ENCODE assay signal across 14 cellular contexts in the genomic region with DNA sequence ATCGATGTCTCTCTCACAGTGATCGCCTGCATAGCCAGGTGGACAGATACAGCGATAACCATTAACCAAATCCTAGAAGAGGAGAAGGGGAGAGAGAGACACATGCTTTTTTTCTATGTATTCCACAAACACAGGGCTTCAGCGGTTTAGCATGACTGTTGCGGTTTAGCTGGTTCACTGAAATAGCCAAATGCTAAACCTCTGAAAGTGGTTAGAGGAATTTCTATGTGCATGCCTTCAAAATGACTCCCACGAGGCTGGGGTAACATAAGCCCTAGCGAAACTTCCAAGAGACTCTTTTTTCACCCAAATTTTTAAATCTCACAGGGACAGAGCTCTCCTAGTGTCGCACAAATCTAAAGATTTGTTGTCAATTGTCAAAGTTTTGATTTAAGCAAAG. TPM values are rescaled to one million over a fixed set of nuclear protein-coding genes. Genes with fewer than 3 reads are reported as not detected.
DNase-seq lines count a peak whose midpoint lies in the region; ATAC-seq and TF ChIP-seq lines count a peak whose summit lies in the region.
"Had no signal": no experiment of that assay in that cellular context is flagged by ENCODE, and none has a peak within 500 bp of the region (broad histone marks: within the 10 kb centered on the region; RNA-seq: fewer than 3 reads in every experiment).

No MANE protein-coding gene starts in this region.

- no peak for TF ChIP-seq EP300 in transverse colon (IDR thresholded peaks at IDR 0.05; ENCODE audit: low read depth)

- H3K4me2 ChIP-seq in GM23338: no peak overlapping the region; the same call in 1 of the 2 replicates

- H3K4me3 ChIP-seq in GM23338 (no peak overlapping the region), ascending aorta (no peak overlapping the region), transverse colon (no peak overlapping the region)

- H3K27ac Mint-ChIP-seq in GM23338: 0 out of 2 replicates have a peak overlapping the region, but pooled peaks have one; percentile 50
- H3K27ac Mint-ChIP-seq: activated naive CD4-positive, alpha-beta T cell treated with anti-CD3 and anti-CD28 coated beads, Interleukin-2, amount 50 U/mL, for 72 hours; memory B cell had no signal

- H2AFZ ChIP-seq in GM23338: no peak overlapping the region

- H3K4me1 ChIP-seq in GM23338 (ENCODE audit: insufficient read depth) (peaks cover 41% of the 10 kb centered on the region), ascending aorta (peaks cover 23 to 74% of the 10 kb centered on the region in 2 donors), transverse colon (peaks cover 0 to 29% (median 4%) of the 10 kb centered on the region in 4 donors)

- H3F3A ChIP-seq in GM23338 (replicated peaks; ENCODE audit: low read depth): no peaks in the 10 kb centered on the region

- H3K27ac ChIP-seq in GM23338 (ENCODE audit: low read depth) (peak overlapping the region; percentile 51), ascending aorta (peak overlapping the region; percentile 93 to 100), transverse colon (no peak overlapping the region)

- in situ Hi-C loops in transverse colon (cut with MboI; ENCODE audit: low pct_ligation_motif_present in 1 of 4, low pct_unique_long_range_greater_than_20kb in 1 of 4, low sequenced_read_pairs in 3 of 4): no loop called here

- H3K36me3 ChIP-seq in GM23338 (ENCODE audit: insufficient read depth) (peaks cover 48% of the 10 kb centered on the region), ascending aorta (peaks cover 59 to 91% of the 10 kb centered on the region in 2 donors), transverse colon (peaks cover 0 to 68% (median 34%) of the 10 kb centered on the region in 4 donors)

- no peaks in the 10 kb centered on the region for H3K9me2 ChIP-seq in GM23338 (ENCODE audit: insufficient read depth)

- peaks cover 13% of the 10 kb centered on the region for H3K27me3 Mint-ChIP-seq in GM23338 (ENCODE audit: insufficient read depth, low read depth, poor library complexity)

- H4K20me1 ChIP-seq in GM23338 (replicated peaks; ENCODE audit: insufficient read depth): peaks cover 16% of the 10 kb centered on the region

- peaks cover 12% of the 10 kb centered on the region for H3K79me2 ChIP-seq in GM23338 (replicated peaks; ENCODE audit: insufficient read depth)

- H3K36me3 Mint-ChIP-seq in GM23338 (ENCODE audit: low read depth): peaks cover 95% of the 10 kb centered on the region
- H3K36me3 Mint-ChIP-seq: activated naive CD4-positive, alpha-beta T cell treated with anti-CD3 and anti-CD28 coated beads, Interleukin-2, amount 50 U/mL, for 72 hours; memory B cell had no signal

- no peak for TF ChIP-seq CTCF in GM23338 (conservative IDR thresholded peaks at IDR 0.05; ENCODE audit: low read depth in 2 of 2)
- no peak for TF ChIP-seq CTCF in ascending aorta (IDR thresholded peaks at IDR 0.05)
- TF ChIP-seq CTCF in transverse colon (IDR thresholded peaks at IDR 0.05): no peak

- 77 to 78% methylated on average over 3 to 8 of the region's 8 CpGs for WGBS in transverse colon (ENCODE audit: low coverage in 1 of 2), 2 donors

- no peak for ATAC-seq in GM23338
- ATAC-seq: activated naive CD4-positive, alpha-beta T cell treated with anti-CD3 and anti-CD28 coated beads, Interleukin-2, amount 50 U/mL, for 72 hours; Panc1 had no signal

- H3K4me3 Mint-ChIP-seq in GM23338: no peak overlapping the region; the same call in 2 of the 3 replicates
- H3K4me3 Mint-ChIP-seq: memory B cell had no signal

- no peak for DNase-seq in GM23338 (ENCODE audit: low spot score)
- no peak for DNase-seq in ascending aorta (ENCODE audit: low spot score in 2 of 2)
- peak; percentile 73 for DNase-seq in kidney glomerular epithelial cell (lab: John Stamatoyannopoulos, UW)
- DNase-seq in transverse colon: peak; percentile 1
- no peak for DNase-seq in NCI-H128 (lab: John Stamatoyannopoulos, UW; ENCODE audit: unreplicated experiment)
- DNase-seq in NCI-H1436 (lab: John Stamatoyannopoulos, UW): no peak
- no peak for DNase-seq in NCI-H1105 treated with DMSO at 0.1 percent for 48 hours (lab: John Stamatoyannopoulos, UW)
- DNase-seq: DMS153; effector CD4-positive, alpha-beta T cell; hippocampal formation; T-helper 9 cell had no signal

- intact Hi-C loops in ascending aorta (cut with DNase I) (loop anchor here (10.0 kb wide), 1 partner anchor 434 kb away; a partner anchor contains a TSS), transverse colon (cut with DNase I; ENCODE audit: low total_unique reads) (no loop called here)

- no peaks in the 10 kb centered on the region for H3K9me3 Mint-ChIP-seq in GM23338
- H3K9me3 Mint-ChIP-seq: activated naive CD4-positive, alpha-beta T cell treated with anti-CD3 and anti-CD28 coated beads, Interleukin-2, amount 50 U/mL, for 72 hours; memory B cell had no signal

- H3K9me3 ChIP-seq in ascending aorta: no peaks in the 10 kb centered on the region
- H3K9me3 ChIP-seq in transverse colon: no peaks in the 10 kb centered on the region

- TF ChIP-seq POLR2A in transverse colon (IDR thresholded peaks at IDR 0.05): no peak

- peaks cover 60% of the 10 kb centered on the region for H3K4me1 Mint-ChIP-seq in GM23338
- H3K4me1 Mint-ChIP-seq: memory B cell had no signal

- H3K27me3 ChIP-seq in GM23338 (ENCODE audit: insufficient read depth) (no peaks in the 10 kb centered on the region), ascending aorta (no peaks in the 10 kb centered on the region), transverse colon (no peaks in the 10 kb centered on the region)

TF ChIP-seq in GM23338, 12 proteins besides CTCF, POLR2A, EP300 and RAD21 (continues in another document):
- TF ChIP-seq, protein P1, sequence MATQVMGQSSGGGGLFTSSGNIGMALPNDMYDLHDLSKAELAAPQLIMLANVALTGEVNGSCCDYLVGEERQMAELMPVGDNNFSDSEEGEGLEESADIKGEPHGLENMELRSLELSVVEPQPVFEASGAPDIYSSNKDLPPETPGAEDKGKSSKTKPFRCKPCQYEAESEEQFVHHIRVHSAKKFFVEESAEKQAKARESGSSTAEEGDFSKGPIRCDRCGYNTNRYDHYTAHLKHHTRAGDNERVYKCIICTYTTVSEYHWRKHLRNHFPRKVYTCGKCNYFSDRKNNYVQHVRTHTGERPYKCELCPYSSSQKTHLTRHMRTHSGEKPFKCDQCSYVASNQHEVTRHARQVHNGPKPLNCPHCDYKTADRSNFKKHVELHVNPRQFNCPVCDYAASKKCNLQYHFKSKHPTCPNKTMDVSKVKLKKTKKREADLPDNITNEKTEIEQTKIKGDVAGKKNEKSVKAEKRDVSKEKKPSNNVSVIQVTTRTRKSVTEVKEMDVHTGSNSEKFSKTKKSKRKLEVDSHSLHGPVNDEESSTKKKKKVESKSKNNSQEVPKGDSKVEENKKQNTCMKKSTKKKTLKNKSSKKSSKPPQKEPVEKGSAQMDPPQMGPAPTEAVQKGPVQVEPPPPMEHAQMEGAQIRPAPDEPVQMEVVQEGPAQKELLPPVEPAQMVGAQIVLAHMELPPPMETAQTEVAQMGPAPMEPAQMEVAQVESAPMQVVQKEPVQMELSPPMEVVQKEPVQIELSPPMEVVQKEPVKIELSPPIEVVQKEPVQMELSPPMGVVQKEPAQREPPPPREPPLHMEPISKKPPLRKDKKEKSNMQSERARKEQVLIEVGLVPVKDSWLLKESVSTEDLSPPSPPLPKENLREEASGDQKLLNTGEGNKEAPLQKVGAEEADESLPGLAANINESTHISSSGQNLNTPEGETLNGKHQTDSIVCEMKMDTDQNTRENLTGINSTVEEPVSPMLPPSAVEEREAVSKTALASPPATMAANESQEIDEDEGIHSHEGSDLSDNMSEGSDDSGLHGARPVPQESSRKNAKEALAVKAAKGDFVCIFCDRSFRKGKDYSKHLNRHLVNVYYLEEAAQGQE (IDR thresholded peaks at IDR 0.05; ENCODE audit: unreplicated experiment): no peak
- TF ChIP-seq POLR2AphosphoS5 (IDR thresholded peaks at IDR 0.05; ENCODE audit: low read depth) (no peak), EZH2phosphoT487 (IDR thresholded peaks at IDR 0.05; ENCODE audit: unreplicated experiment) (no peak)
- TF ChIP-seq, protein P2, sequence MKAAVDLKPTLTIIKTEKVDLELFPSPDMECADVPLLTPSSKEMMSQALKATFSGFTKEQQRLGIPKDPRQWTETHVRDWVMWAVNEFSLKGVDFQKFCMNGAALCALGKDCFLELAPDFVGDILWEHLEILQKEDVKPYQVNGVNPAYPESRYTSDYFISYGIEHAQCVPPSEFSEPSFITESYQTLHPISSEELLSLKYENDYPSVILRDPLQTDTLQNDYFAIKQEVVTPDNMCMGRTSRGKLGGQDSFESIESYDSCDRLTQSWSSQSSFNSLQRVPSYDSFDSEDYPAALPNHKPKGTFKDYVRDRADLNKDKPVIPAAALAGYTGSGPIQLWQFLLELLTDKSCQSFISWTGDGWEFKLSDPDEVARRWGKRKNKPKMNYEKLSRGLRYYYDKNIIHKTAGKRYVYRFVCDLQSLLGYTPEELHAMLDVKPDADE (IDR thresholded peaks at IDR 0.05): no peak

RNA-seq across cellular contexts. Expression of a gene that starts 25.1 kb away (rescaled TPM):
- 42.0 and 46.5 TPM in 2 replicates for total RNA-seq in GM23338 (2014; rRNA removed; shearing (Covaris generic))
- 7.1 and 9.7 TPM in 2 replicates for polyA plus RNA-seq in GM23338 (2016; fragmentation: Nextera tagmentation; extraction: Ambion mirVana)
- total RNA-seq in ascending aorta (101 TPM), transverse colon (100 to 1,000 TPM in 3 of 4 donors, 10 to 100 TPM in 1; 75.0 to 117 (median 109) TPM)

Comparison
In these comparisons a context has a peak if more than half of its experiments do, and no peak if none do; other contexts are left out.
1. DNase-seq: peak in kidney glomerular epithelial cell (single experiment) and transverse colon (single experiment); none in GM23338 (single experiment), ascending aorta (0 of 2), NCI-H128 (single experiment), NCI-H1436 (single experiment) and NCI-H1105 treated with DMSO at 0.1 percent for 48 hours (single experiment).
2. H3K27ac ChIP-seq: peak in GM23338 (single experiment) and ascending aorta (2 of 2); none in transverse colon (0 of 4).